Comparison of ENCODE assay signal across 15 cellular contexts in genomic region chr3:193731656-193732055, GRCh38.
DNase-seq lines count a peak whose midpoint lies in the region; ATAC-seq, FAIRE-seq and TF ChIP-seq lines count a peak whose summit lies in the region.
"Had no signal": no experiment of that assay in that cellular context is flagged by ENCODE, and none has a peak within 500 bp of the region (broad histone marks: within the 10 kb centered on the region; RNA-seq: fewer than 3 reads in every experiment).

No MANE protein-coding gene starts in this region.

- no peaks in the 10 kb centered on the region for H3K36me3 Mint-ChIP-seq in neural progenitor cell

- H3K27me3 Mint-ChIP-seq in neural progenitor cell (ENCODE audit: insufficient read depth, low read depth) = peaks cover 38% of the 10 kb centered on the region
- H3K27me3 Mint-ChIP-seq: B cell; CD4-positive, alpha-beta T cell had no signal

- intact Hi-C loops in HepG2 (cut with micrococcal nuclease; ENCODE audit: unreplicated experiment) = loop anchor here (1.0 kb wide), 3 partner anchors 13 to 46 kb away; no protein-coding TSS in a partner anchor
- intact Hi-C loops in right lobe of liver (cut with DNase I) = no loop called here

- H3K4me1 Mint-ChIP-seq in neural progenitor cell = peaks cover 40% of the 10 kb centered on the region

- H2BK15ac ChIP-seq in H1 (ENCODE audit: low read length) = 0 out of 2 replicates have a peak overlapping the region, but pooled peaks have one; percentile 32

- H4K5ac ChIP-seq in H1 (ENCODE audit: insufficient read length, low read depth, low read length) = no peak overlapping the region

- H3K4me3 Mint-ChIP-seq in neural progenitor cell = no peak overlapping the region
- H3K4me3 Mint-ChIP-seq: B cell; CD4-positive, alpha-beta T cell had no signal

- no peak overlapping the region for H3K56ac ChIP-seq in H1 (replicated peaks; ENCODE audit: insufficient read length, low read depth, low read length)

- TF ChIP-seq CTCF in HepG2 (CRISPR knock-in tag; IDR thresholded peaks at IDR 0.05) (no peak), right lobe of liver (IDR thresholded peaks at IDR 0.05) (no peak), H1 (IDR thresholded peaks at IDR 0.05; ENCODE audit: control extremely low read depth in 1 of 3, insufficient read depth in 1 of 3, low read depth in 1 of 3, low read length in 3 of 3) (no peak), neural progenitor cell (IDR thresholded peaks at IDR 0.05) (no peak)

- H3K14ac ChIP-seq in H1 (ENCODE audit: insufficient read length) = no peak overlapping the region

- no peaks in the 10 kb centered on the region for H4K20me1 ChIP-seq in HepG2 (ENCODE audit: insufficient read depth, low read length)
- no peaks in the 10 kb centered on the region for H4K20me1 ChIP-seq in H1 (replicated peaks in 1 of 2; ENCODE audit: control insufficient read depth in 1 of 2, insufficient read depth in 2 of 2, low read length in 2 of 2)
- H4K20me1 ChIP-seq in neural progenitor cell (ENCODE audit: low read depth) = no peaks in the 10 kb centered on the region

- no peak overlapping the region for H3K27ac ChIP-seq in HepG2 (ENCODE audit: extremely low read length, insufficient read depth, low read length)
- no peak overlapping the region for H3K27ac ChIP-seq in right lobe of liver
- no peak overlapping the region for H3K27ac ChIP-seq in H1 (ENCODE audit: low read depth, low read length)
- H3K27ac ChIP-seq in neural progenitor cell = no peak overlapping the region

- no peak overlapping the region for H2BK120ac ChIP-seq in H1 (replicated peaks; ENCODE audit: low read depth, low read length)

- H2BK5ac ChIP-seq in H1 (ENCODE audit: low read depth, low read length) = no peak overlapping the region

- no peak overlapping the region for H2BK12ac ChIP-seq in H1 (ENCODE audit: low read depth, low read length)

- H2AFZ ChIP-seq in HepG2 (ENCODE audit: low read length) = no peak overlapping the region
- H2AFZ ChIP-seq in H1 (ENCODE audit: low read length) = no peak overlapping the region
- H2AFZ ChIP-seq in neural progenitor cell (replicated peaks) = peak overlapping the region; percentile 19

- H3K27me3 ChIP-seq in HepG2 (ENCODE audit: control insufficient read depth in 1 of 2, insufficient read depth in 2 of 2, low read length in 2 of 2) = peaks cover 0 to 1% of the 10 kb centered on the region in 2 experiments; a peak in 1 of 5 replicates
- no peaks in the 10 kb centered on the region for H3K27me3 ChIP-seq in right lobe of liver
- no peaks in the 10 kb centered on the region; a peak in 2 of 7 replicates for H3K27me3 ChIP-seq in H1 (replicated peaks in 1 of 4; ENCODE audit: control insufficient read depth in 3 of 4, extremely low read depth in 1 of 4, insufficient read depth in 3 of 4, low read length in 3 of 4)
- no peaks in the 10 kb centered on the region for H3K27me3 ChIP-seq in neural progenitor cell

- H3K27ac Mint-ChIP-seq in neural progenitor cell = no peak overlapping the region
- H3K27ac Mint-ChIP-seq: B cell; CD4-positive, alpha-beta T cell had no signal

- peaks cover 3% of the 10 kb centered on the region; the same call in 1 of the 2 replicates for H3K23me2 ChIP-seq in H1 (ENCODE audit: low read depth, low read length)

- H3K36me3 ChIP-seq in HepG2 (replicated peaks in 1 of 2; ENCODE audit: control insufficient read depth in 1 of 2, insufficient read depth in 2 of 2, low read length in 2 of 2) = no peaks in the 10 kb centered on the region
- H3K36me3 ChIP-seq in right lobe of liver = no peaks in the 10 kb centered on the region
- H3K36me3 ChIP-seq in H1 (ENCODE audit: control insufficient read depth in 2 of 4, insufficient read depth in 4 of 4, low read length in 3 of 4) = no peaks in the 10 kb centered on the region
- no peaks in the 10 kb centered on the region for H3K36me3 ChIP-seq in neural progenitor cell

- peak overlapping the region; percentile 32; the same call in 1 of the 2 replicates for H3K9ac ChIP-seq in HepG2 (ENCODE audit: insufficient read depth, low read depth, low read length)
- no peak overlapping the region for H3K9ac ChIP-seq in H1 (replicated peaks in 1 of 4; ENCODE audit: extremely low read depth in 1 of 4, low read depth in 3 of 4, low read length in 3 of 4)
- H3K9ac ChIP-seq in neural progenitor cell = no peak overlapping the region

- no TSS peak for BruUV-seq in HepG2 (replicated peaks; lab: Mats Ljungman, UMichigan)

- POLR2A ChIA-PET in HepG2 (lab: Yijun Ruan, JAX) = interaction anchor here (1.2 to 4.3 kb wide), 4 partner anchors 12 to 408 kb away, joined by 3 to 44 read pairs (median 16); no protein-coding TSS in a partner anchor
- POLR2A ChIA-PET in H1 (lab: Charles Lee; ENCODE audit: partially characterized antibody) = no interaction called here

- H3K4me2 ChIP-seq in HepG2 (ENCODE audit: low read depth, low read length) (no peak overlapping the region), H1 (ENCODE audit: insufficient read depth in 1 of 2, low read depth in 2 of 2, low read length in 2 of 2) (no peak overlapping the region), neural progenitor cell (no peak overlapping the region)

- 44% methylated on average over 4 of the region's 4 CpGs for WGBS in HepG2 (ENCODE audit: low lambda C conversion rate)
- WGBS in right lobe of liver (ENCODE audit: insufficient coverage, low coverage, low lambda C conversion rate, missing lambda C conversion rate) = 80% methylated on average over 4 of the region's 4 CpGs
- WGBS in H1 (ENCODE audit: extremely low coverage in 1 of 2, insufficient coverage in 1 of 2, insufficient read length in 1 of 2, insufficient replicate concordance in 2 of 2, low coverage in 1 of 2, low lambda C conversion rate in 2 of 2, missing lambda C conversion rate in 1 of 2), 2 experiments = 60% methylated on average over 4 of the region's 4 CpGs; no CpG with 5 or more reads in 1 of the 2 experiments

- H3K9me3 ChIP-seq in HepG2 (ENCODE audit: low read length) (no peaks in the 10 kb centered on the region), right lobe of liver (no peaks in the 10 kb centered on the region), H1 (ENCODE audit: insufficient read depth in 2 of 2, low read depth in 1 of 2, low read length in 1 of 2) (no peaks in the 10 kb centered on the region), neural progenitor cell (ENCODE audit: low read depth) (no peaks in the 10 kb centered on the region)

- no peak overlapping the region for H3K4ac ChIP-seq in H1 (replicated peaks; ENCODE audit: insufficient read length, low read depth, low read length)

- CTCF ChIA-PET in HepG2 (lab: Yijun Ruan, JAX; ENCODE audit: low intra/inter-chr PET ratio, low total read pairs) = no interaction called here
- CTCF ChIA-PET in H1 (lab: Charles Lee; ENCODE audit: partially characterized antibody) = interaction anchor here (1.2 to 1.6 kb wide), 3 partner anchors 14 to 49 kb away, joined by 3 to 5 read pairs (median 4); no protein-coding TSS in a partner anchor

- DNase-seq in HepG2 (ENCODE audit: low spot score) = no peak
- DNase-seq in right lobe of liver = no peak
- no peak for DNase-seq in H1 (ENCODE audit: low read depth in 1 of 2, low spot score in 2 of 2)
- DNase-seq in neural progenitor cell (ENCODE audit: low spot score) = no peak
- no peak for DNase-seq in HT-29 (ENCODE audit: low spot score)
- DNase-seq: CD4-positive, alpha-beta T cell; DMS 273 treated with DMSO at 0.1 percent for 48 hours; H7; Kasumi-1; KBM-7 had no signal

- no peak overlapping the region for H4K91ac ChIP-seq in H1 (replicated peaks; ENCODE audit: insufficient read length, low read length)

- no peak overlapping the region for H2AK5ac ChIP-seq in H1 (ENCODE audit: low read depth, low read length)

- H3F3A ChIP-seq in neural progenitor cell (ENCODE audit: low read depth) = peaks cover 23% of the 10 kb centered on the region

- H4K8ac ChIP-seq in H1 (ENCODE audit: extremely low read depth, insufficient read depth, low read length) = no peak overlapping the region

- in situ Hi-C loops in HepG2 (cut with HindIII; ENCODE audit: extremely low pct_ligation_motif_present, low pct_unique_long_range_greater_than_20kb) = no loop called here

- no peak overlapping the region; the same call in 1 of the 2 replicates for H3K18ac ChIP-seq in H1 (ENCODE audit: extremely low read depth, low read length)

- H3K79me1 ChIP-seq in H1 (ENCODE audit: low read depth, low read length) = no peaks in the 10 kb centered on the region

- TF ChIP-seq RAD21 in HepG2 (CRISPR knock-in tag; IDR thresholded peaks at IDR 0.05) (no peak), H1 (IDR thresholded peaks at IDR 0.05 in 1 of 2, conservative IDR thresholded peaks at IDR 0.05 in 1 of 2; ENCODE audit: low read depth in 2 of 2, low read length in 2 of 2) (no peak)

- 0 out of 6 replicates have a peak overlapping the region, but pooled peaks of 1 of the 3 experiments have one; percentile 31 for H3K4me3 ChIP-seq in HepG2 (replicated peaks in 1 of 3; ENCODE audit: insufficient read depth in 1 of 3, low read depth in 2 of 3, low read length in 3 of 3)
- H3K4me3 ChIP-seq in right lobe of liver = no peak overlapping the region
- H3K4me3 ChIP-seq in H1 (ENCODE audit: extremely low read depth in 1 of 4, insufficient read depth in 2 of 4, low read depth in 3 of 4, low read length in 4 of 4) = no peak overlapping the region
- H3K4me3 ChIP-seq in neural progenitor cell = no peak overlapping the region

- no peak for ATAC-seq in HepG2
- ATAC-seq in right lobe of liver = no peak
- no peak for ATAC-seq in HG02588 (IDR thresholded peaks at IDR 0.05; ENCODE audit: unreplicated experiment)
- no peak for ATAC-seq in HG02678 (IDR thresholded peaks at IDR 0.05; ENCODE audit: unreplicated experiment)

- H2BK20ac ChIP-seq in H1 (ENCODE audit: low read length) = peak overlapping the region; percentile 13; the same call in 1 of the 2 replicates

- H3K79me2 ChIP-seq in HepG2 (ENCODE audit: insufficient read depth, low read length) (no peaks in the 10 kb centered on the region), H1 (ENCODE audit: control insufficient read depth in 1 of 2, insufficient read depth in 2 of 2, low read length in 2 of 2) (no peaks in the 10 kb centered on the region), neural progenitor cell (ENCODE audit: low read depth) (no peaks in the 10 kb centered on the region)

- H3K9me3 Mint-ChIP-seq in neural progenitor cell = no peaks in the 10 kb centered on the region
- H3K9me3 Mint-ChIP-seq: CD4-positive, alpha-beta T cell had no signal

- H3K23ac ChIP-seq in H1 (ENCODE audit: insufficient read length) = no peak overlapping the region

- FAIRE-seq in HepG2 (lab: Jason Lieb, UNC) (no peak), H1 (lab: Jason Lieb, UNC) (no peak)
- FAIRE-seq: G401.6, GM12891 had no signal

- TF ChIP-seq EP300 in HepG2 (IDR thresholded peaks at IDR 0.05; ENCODE audit: low read depth in 2 of 2, low read length in 2 of 2) (no peak), HepG2 (CRISPR knock-in tag; IDR thresholded peaks at IDR 0.05; ENCODE audit: borderline replicate concordance) (no peak), H1 (IDR thresholded peaks at IDR 0.05; ENCODE audit: borderline replicate concordance in 1 of 2, low read depth in 2 of 2, low read length in 2 of 2) (no peak)

- no peak for TF ChIP-seq POLR2A in HepG2 (IDR thresholded peaks at IDR 0.05; ENCODE audit: insufficient read depth in 1 of 2, low read depth in 2 of 2, low read length in 2 of 2)
- TF ChIP-seq POLR2A in right lobe of liver (IDR thresholded peaks at IDR 0.05) = no peak
- no peak for TF ChIP-seq POLR2A in H1 (IDR thresholded peaks at IDR 0.05; ENCODE audit: control extremely low read depth in 1 of 2, low read depth in 2 of 2, low read length in 2 of 2)

- H3K4me1 ChIP-seq in HepG2 (ENCODE audit: insufficient read depth, low read length) = peaks cover 59% of the 10 kb centered on the region
- H3K4me1 ChIP-seq in right lobe of liver = peaks cover 0 to 3% (median 0%) of the 10 kb centered on the region in 4 donors
- peaks cover 2 to 15% (median 8%) of the 10 kb centered on the region in 4 experiments; a peak in 6 of 7 replicates for H3K4me1 ChIP-seq in H1 (replicated peaks in 1 of 4; ENCODE audit: control insufficient read depth in 3 of 4, insufficient read depth in 4 of 4, low read length in 3 of 4)
- H3K4me1 ChIP-seq in neural progenitor cell = peaks cover 37% of the 10 kb centered on the region

Comparison
In these comparisons a context has a peak if more than half of its experiments do, and no peak if none do; other contexts are left out.
1. Of the 41 proteins assayed by ChIP-seq in both HepG2 and H1: peak only in HepG2: none; only in H1: MAX; in both: none; in neither: 40.